In genomic region chr14:22070119-22070982, GRCh38 we compare ENCODE assay signal across 8 cellular contexts.
DNase-seq lines count a peak whose midpoint lies in the region; ATAC-seq, FAIRE-seq and TF ChIP-seq lines count a peak whose summit lies in the region.

No MANE protein-coding gene starts in this region.

- POLR2A ChIA-PET in activated CD4-positive, alpha-beta T cell treated with anti-CD3 and anti-CD28 coated beads, Interleukin-2, amount 10 ng/mL, durations not matched to agents 7 days and 5 days (lab: Charles Lee), result no interaction called here

- peaks cover 9% of the 10 kb centered on the region for H3K36me3 Mint-ChIP-seq in activated CD4-positive, alpha-beta T cell treated with anti-CD3 and anti-CD28 coated beads, Interleukin-2, amount 10 ng/mL, durations not matched to agents 7 days and 5 days (ENCODE audit: low read depth)

- H3K27me3 ChIP-seq in ovary, result no peaks in the 10 kb centered on the region

- CTCF ChIA-PET in activated CD4-positive, alpha-beta T cell treated with anti-CD3 and anti-CD28 coated beads, Interleukin-2, amount 10 ng/mL, durations not matched to agents 7 days and 5 days (lab: Charles Lee), result interaction anchor here (1.6 kb wide), 1 partner anchor 500 kb away, joined by 4 read pairs; no protein-coding TSS in a partner anchor

- no peak for FAIRE-seq in HTR-8/SVneo (lab: Jason Lieb, UNC)

- 2 to 6% (median 5%) methylated on average over 12 of the region's 12 CpGs for WGBS in ovary, 3 donors

- H3K27ac ChIP-seq in ovary (no peak overlapping the region), coronary artery (no peak overlapping the region)

- H3K4me1 ChIP-seq in ovary (ENCODE audit: insufficient read depth), result peaks cover 3% of the 10 kb centered on the region

- no peaks in the 10 kb centered on the region for H3K27me3 Mint-ChIP-seq in activated CD4-positive, alpha-beta T cell treated with anti-CD3 and anti-CD28 coated beads, Interleukin-2, amount 10 ng/mL, durations not matched to agents 7 days and 5 days

- H3K36me3 ChIP-seq in ovary, result no peaks in the 10 kb centered on the region

- ATAC-seq in GM19455 (IDR thresholded peaks at IDR 0.05; ENCODE audit: unreplicated experiment) (peak; percentile 60), HG03196 (IDR thresholded peaks at IDR 0.05; ENCODE audit: unreplicated experiment) (peak; percentile 53)

- TF ChIP-seq POLR2A in ovary (IDR thresholded peaks at IDR 0.05), result no peak

- H3K27ac Mint-ChIP-seq in activated CD4-positive, alpha-beta T cell treated with anti-CD3 and anti-CD28 coated beads, Interleukin-2, amount 10 ng/mL, durations not matched to agents 7 days and 5 days, result peak overlapping the region; percentile 99

- no peaks in the 10 kb centered on the region for H3K9me3 Mint-ChIP-seq in activated CD4-positive, alpha-beta T cell treated with anti-CD3 and anti-CD28 coated beads, Interleukin-2, amount 10 ng/mL, durations not matched to agents 7 days and 5 days

- H3K9me3 ChIP-seq in ovary, result no peaks in the 10 kb centered on the region

- TF ChIP-seq CTCF in fibroblast of pulmonary artery (IDR thresholded peaks at IDR 0.05; ENCODE audit: low read length, missing control alignments) (no peak), ovary (IDR thresholded peaks at IDR 0.05) (no peak), coronary artery (IDR thresholded peaks at IDR 0.05) (no peak)

- peak overlapping the region; percentile 96 for H3K4me3 Mint-ChIP-seq in activated CD4-positive, alpha-beta T cell treated with anti-CD3 and anti-CD28 coated beads, Interleukin-2, amount 10 ng/mL, durations not matched to agents 7 days and 5 days

- intact Hi-C loops in ovary (cut with DNase I), result no loop called here

- H3K4me3 ChIP-seq in fibroblast of pulmonary artery (replicated peaks; ENCODE audit: low read depth, low read length), result no peak overlapping the region
- no peak overlapping the region for H3K4me3 ChIP-seq in ovary
- H3K4me3 ChIP-seq in coronary artery, result no peak overlapping the region

- no peak for TF ChIP-seq EP300 in ovary (IDR thresholded peaks at IDR 0.05)

- H3K4me1 Mint-ChIP-seq in activated CD4-positive, alpha-beta T cell treated with anti-CD3 and anti-CD28 coated beads, Interleukin-2, amount 10 ng/mL, durations not matched to agents 7 days and 5 days, result peaks cover 54% of the 10 kb centered on the region

- DNase-seq in activated CD4-positive, alpha-beta T cell treated with anti-CD3 and anti-CD28 coated beads, Interleukin-2, amount 10 ng/mL, durations not matched to agents 7 days and 5 days, result peak; percentile 74
- DNase-seq in fibroblast of pulmonary artery (ENCODE audit: low read depth), result peak; percentile 4
- peak; percentile 45 to 51 for DNase-seq in stimulated activated CD4-positive, alpha-beta T cell treated with anti-CD3 and anti-CD28 coated beads, Interleukin-2, amount 100 ng/mL, for 24 hours
- DNase-seq in ovary, result no peak
- no peak for DNase-seq in coronary artery (ENCODE audit: low spot score)
- DNase-seq in HTR-8/SVneo (ENCODE audit: insufficient read length, low spot score), result no peak

Comparison
In these comparisons a context has a peak if more than half of its experiments do, and no peak if none do; other contexts are left out.
1. DNase-seq: peak in activated CD4-positive, alpha-beta T cell treated with anti-CD3 and anti-CD28 coated beads, Interleukin-2, amount 10 ng/mL, durations not matched to agents 7 days and 5 days (single experiment), fibroblast of pulmonary artery (single experiment) and stimulated activated CD4-positive, alpha-beta T cell treated with anti-CD3 and anti-CD28 coated beads, Interleukin-2, amount 100 ng/mL, for 24 hours (2 of 2); none in ovary (0 of 5), coronary artery (single experiment) and HTR-8/SVneo (single experiment).